In genomic region chr16:70749006-70749678, GRCh38 we compare ENCODE assay signal across 1 cellular context.
TF ChIP-seq lines count a peak whose summit lies in the region.

No MANE protein-coding gene starts in this region.

TF ChIP-seq in SK-N-SH, 30 proteins besides CTCF, POLR2A, EP300 and RAD21 (continued from another document):
- no peak for TF ChIP-seq RXRA (IDR thresholded peaks at IDR 0.05; ENCODE audit: borderline replicate concordance, low read depth)
- no peak for TF ChIP-seq NRF1 (IDR thresholded peaks at IDR 0.05; ENCODE audit: low read depth, low read length)
